19 cellular contexts compared by ENCODE assay signal in the genomic region with DNA sequence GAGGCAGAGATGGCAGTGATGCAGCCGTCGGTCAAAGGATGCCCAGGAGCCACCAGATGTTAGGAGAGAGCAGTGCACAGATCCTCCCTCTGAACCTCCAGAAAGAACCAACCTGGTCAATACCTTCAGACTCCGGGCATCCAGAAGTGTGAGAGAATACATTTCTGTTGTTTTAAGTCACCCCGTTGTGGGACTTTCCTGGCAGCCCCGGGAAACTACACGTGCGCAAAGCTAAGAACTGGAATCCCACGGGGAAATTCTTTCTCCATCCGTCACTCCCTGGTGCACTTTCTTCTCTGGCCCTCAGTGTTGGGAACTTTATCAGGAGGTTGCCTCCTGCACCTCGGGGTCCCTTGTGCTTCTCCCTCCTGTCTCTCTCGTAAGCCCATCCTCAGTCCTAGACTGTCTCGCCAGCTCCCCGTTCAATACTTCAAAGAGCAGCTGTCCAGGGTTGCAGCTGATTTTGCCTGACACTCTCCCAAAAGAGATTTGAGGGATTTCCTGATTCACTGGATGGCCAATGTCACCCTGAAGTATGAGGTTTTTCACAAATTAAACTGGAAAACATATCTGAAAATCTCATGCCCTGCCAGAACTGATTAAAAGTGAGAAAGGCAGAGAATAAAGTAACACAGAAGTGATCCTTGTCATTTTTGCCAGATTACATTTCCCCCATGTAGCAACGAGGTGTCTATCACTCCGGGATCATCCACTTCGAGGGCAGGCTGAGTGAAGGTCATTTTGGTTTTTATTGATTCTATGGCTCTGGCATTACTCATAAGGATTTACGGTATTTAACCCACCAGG.
DNase-seq lines count a peak whose midpoint lies in the region; ATAC-seq, FAIRE-seq and TF ChIP-seq lines count a peak whose summit lies in the region.
"Had no signal": no experiment of that assay in that cellular context is flagged by ENCODE, and none has a peak within 500 bp of the region (broad histone marks: within the 10 kb centered on the region; RNA-seq: fewer than 3 reads in every experiment).

No MANE protein-coding gene starts in this region.

- H2AFZ ChIP-seq in mesenchymal stem cell (ENCODE audit: low read depth, low read length) (no peak overlapping the region), smooth muscle cell (ENCODE audit: low read depth) (no peak overlapping the region)

- in situ Hi-C loops in HAP-1 (cut with MboI; ENCODE audit: low sequenced_read_pairs): no loop called here

- peak overlapping the region in 1 of 2 experiments; percentile 18 for H3K4ac ChIP-seq in mesenchymal stem cell (ENCODE audit: low read depth in 1 of 2, low read length in 2 of 2)

- H3K9ac ChIP-seq in mesenchymal stem cell (ENCODE audit: low read length): no peak overlapping the region
- H3K9ac ChIP-seq in smooth muscle cell (ENCODE audit: low read depth): peak overlapping the region; percentile 49

- peak overlapping the region; percentile 57 for H2BK120ac ChIP-seq in mesenchymal stem cell (ENCODE audit: low read depth, low read length)

- no peak for FAIRE-seq in RCC 7860 (lab: Jason Lieb, UNC)

- peak overlapping the region; percentile 62 for H2AK5ac ChIP-seq in mesenchymal stem cell (ENCODE audit: low read length, severe bottlenecking)

- peak; percentile 50 for DNase-seq in RCC 7860 (ENCODE audit: low spot score)
- DNase-seq in astrocyte of the hippocampus (ENCODE audit: low read depth, low spot score): peak; percentile 68
- DNase-seq in mesenchymal stem cell: peak; percentile 26
- DNase-seq in smooth muscle cell (lab: John Stamatoyannopoulos, UW; ENCODE audit: unreplicated experiment): no peak
- DNase-seq in stimulated activated CD8-positive, alpha-beta memory T cell treated with anti-CD3 and anti-CD28 coated beads, Interleukin-4, amount 100 ng/mL, for 48 hours: no peak
- no peak for DNase-seq in HAP-1 (ENCODE audit: low spot score in 2 of 2)
- DNase-seq: activated B cell treated with CpG ODN at 0.5 μM for 24 hours; activated CD8-positive, alpha-beta T cell treated with anti-CD3 and anti-CD28 coated beads, Interleukin-2, amount 10 ng/mL, durations not matched to agents 7 days and 5 days; activated naive CD4-positive, alpha-beta T cell treated with anti-CD3 and anti-CD28 coated beads, Interleukin-2, amount 50 U/mL, for 16 hours; activated T-cell treated with anti-CD3 and anti-CD28 coated beads, Interleukin-2, amount 50 U/mL, for 4 hours; AML-193; Caco-2; esophagus squamous epithelium; NCI-H1092 treated with DMSO at 0.1 percent for 48 hours; NCI-H526; stimulated activated naive CD8-positive, alpha-beta T cell treated with anti-CD3 and anti-CD28 coated beads, Interleukin-15, amount 100 ng/mL, for 72 hours had no signal

- ATAC-seq in GM19328 (IDR thresholded peaks at IDR 0.05; ENCODE audit: unreplicated experiment): no peak
- ATAC-seq: activated CD8-positive, alpha-beta T cell treated with anti-CD3 and anti-CD28 coated beads, Interleukin-2, amount 10 ng/mL, durations not matched to agents 7 days and 5 days; activated T-cell treated with anti-CD3 and anti-CD28 coated beads, Interleukin-2, amount 50 U/mL, for 4 hours; stimulated activated naive CD8-positive, alpha-beta T cell treated with anti-CD3 and anti-CD28 coated beads, Interleukin-15, amount 100 ng/mL, for 72 hours had no signal

- peak overlapping the region; percentile 32 to 57 for H2BK12ac ChIP-seq in mesenchymal stem cell (ENCODE audit: low read length in 2 of 2)

- TF ChIP-seq CTCF in smooth muscle cell (IDR thresholded peaks at IDR 0.05; ENCODE audit: borderline replicate concordance, insufficient read depth, poor library complexity, severe bottlenecking): no peak

- H4K91ac ChIP-seq in mesenchymal stem cell (ENCODE audit: low read length): peak overlapping the region; percentile 53

- no peaks in the 10 kb centered on the region for H3K79me2 ChIP-seq in smooth muscle cell (ENCODE audit: low read depth)

- no peaks in the 10 kb centered on the region for H3K79me1 ChIP-seq in mesenchymal stem cell (replicated peaks; ENCODE audit: low read length, poor library complexity, severe bottlenecking)

- H3K23ac ChIP-seq in mesenchymal stem cell (ENCODE audit: low read length in 2 of 2): no peak overlapping the region

- H3K4me1 ChIP-seq in mesenchymal stem cell (ENCODE audit: control insufficient read depth, insufficient read depth, low read depth, low read length): peaks cover 7% of the 10 kb centered on the region
- peaks cover 29% of the 10 kb centered on the region for H3K4me1 ChIP-seq in smooth muscle cell (ENCODE audit: low read depth)
- H3K4me1 ChIP-seq in HAP-1: peaks cover 8% of the 10 kb centered on the region
- H3K4me1 ChIP-seq: breast epithelium had no signal

- H3K4me2 ChIP-seq in mesenchymal stem cell (ENCODE audit: low read length, poor library complexity, severe bottlenecking) (no peak overlapping the region), smooth muscle cell (peak overlapping the region; percentile 77)

- H3K4me3 ChIP-seq in mesenchymal stem cell (ENCODE audit: insufficient read depth in 1 of 2, low read depth in 1 of 2, low read length in 2 of 2): no peak overlapping the region
- H3K4me3 ChIP-seq in smooth muscle cell: no peak overlapping the region
- H3K4me3 ChIP-seq in HAP-1: no peak overlapping the region
- H3K4me3 ChIP-seq: breast epithelium, esophagus squamous epithelium, vagina had no signal

- 84% methylated on average over 17 of the region's 17 CpGs for WGBS in mesenchymal stem cell
- 31% methylated on average over 17 of the region's 17 CpGs for WGBS in smooth muscle cell (ENCODE audit: low lambda C conversion rate)

- peaks cover 34% of the 10 kb centered on the region for H3F3A ChIP-seq in smooth muscle cell (ENCODE audit: low read depth)

- no peak overlapping the region for H3K14ac ChIP-seq in mesenchymal stem cell (ENCODE audit: low read length in 2 of 2)

- H2BK15ac ChIP-seq in mesenchymal stem cell (ENCODE audit: low read depth, poor library complexity, severe bottlenecking): no peak overlapping the region

- no peak overlapping the region for H2BK5ac ChIP-seq in mesenchymal stem cell (ENCODE audit: low read depth, low read length, poor library complexity, severe bottlenecking)

- H3K9me3 ChIP-seq in mesenchymal stem cell (ENCODE audit: control insufficient read depth, low read length): no peaks in the 10 kb centered on the region
- no peaks in the 10 kb centered on the region for H3K9me3 ChIP-seq in smooth muscle cell (replicated peaks; ENCODE audit: low read depth)
- H3K9me3 ChIP-seq in HAP-1: no peaks in the 10 kb centered on the region
- H3K9me3 ChIP-seq: breast epithelium, Caco-2, esophagus squamous epithelium, vagina had no signal

- peak overlapping the region; percentile 15 to 69 for H3K18ac ChIP-seq in mesenchymal stem cell (ENCODE audit: low read depth in 1 of 2, low read length in 2 of 2)

- H4K20me1 ChIP-seq in smooth muscle cell (ENCODE audit: low read depth): no peaks in the 10 kb centered on the region

- no peaks in the 10 kb centered on the region for H3K36me3 ChIP-seq in mesenchymal stem cell (ENCODE audit: control insufficient read depth in 1 of 2, insufficient read depth in 2 of 2, low read depth in 1 of 2, low read length in 2 of 2)
- H3K36me3 ChIP-seq in smooth muscle cell (ENCODE audit: low read depth): no peaks in the 10 kb centered on the region
- H3K36me3 ChIP-seq in HAP-1 (replicated peaks): no peaks in the 10 kb centered on the region
- H3K36me3 ChIP-seq: breast epithelium, esophagus squamous epithelium, vagina had no signal

- H4K8ac ChIP-seq in mesenchymal stem cell (ENCODE audit: low read length): no peak overlapping the region

- H3K27me3 ChIP-seq in mesenchymal stem cell (ENCODE audit: control insufficient read depth in 1 of 2, insufficient read depth in 1 of 2, low read length in 2 of 2) (no peaks in the 10 kb centered on the region), smooth muscle cell (ENCODE audit: low read depth) (no peaks in the 10 kb centered on the region), HAP-1 (ENCODE audit: low read depth) (no peaks in the 10 kb centered on the region)
- H3K27me3 ChIP-seq: breast epithelium, esophagus squamous epithelium, vagina had no signal

- H3K27ac ChIP-seq in mesenchymal stem cell (ENCODE audit: low read length, poor library complexity, severe bottlenecking) (no peak overlapping the region), smooth muscle cell (ENCODE audit: low read depth) (peak overlapping the region; percentile 91)
- H3K27ac ChIP-seq: breast epithelium, vagina had no signal

Comparison
In these comparisons a context has a peak if more than half of its experiments do, and no peak if none do; other contexts are left out.
1. DNase-seq: peak in RCC 7860 (single experiment), astrocyte of the hippocampus (single experiment) and mesenchymal stem cell (single experiment); none in smooth muscle cell (single experiment), stimulated activated CD8-positive, alpha-beta memory T cell treated with anti-CD3 and anti-CD28 coated beads, Interleukin-4, amount 100 ng/mL, for 48 hours (single experiment) and HAP-1 (0 of 2).